1 cellular context compared by ENCODE assay signal in the genomic region with DNA sequence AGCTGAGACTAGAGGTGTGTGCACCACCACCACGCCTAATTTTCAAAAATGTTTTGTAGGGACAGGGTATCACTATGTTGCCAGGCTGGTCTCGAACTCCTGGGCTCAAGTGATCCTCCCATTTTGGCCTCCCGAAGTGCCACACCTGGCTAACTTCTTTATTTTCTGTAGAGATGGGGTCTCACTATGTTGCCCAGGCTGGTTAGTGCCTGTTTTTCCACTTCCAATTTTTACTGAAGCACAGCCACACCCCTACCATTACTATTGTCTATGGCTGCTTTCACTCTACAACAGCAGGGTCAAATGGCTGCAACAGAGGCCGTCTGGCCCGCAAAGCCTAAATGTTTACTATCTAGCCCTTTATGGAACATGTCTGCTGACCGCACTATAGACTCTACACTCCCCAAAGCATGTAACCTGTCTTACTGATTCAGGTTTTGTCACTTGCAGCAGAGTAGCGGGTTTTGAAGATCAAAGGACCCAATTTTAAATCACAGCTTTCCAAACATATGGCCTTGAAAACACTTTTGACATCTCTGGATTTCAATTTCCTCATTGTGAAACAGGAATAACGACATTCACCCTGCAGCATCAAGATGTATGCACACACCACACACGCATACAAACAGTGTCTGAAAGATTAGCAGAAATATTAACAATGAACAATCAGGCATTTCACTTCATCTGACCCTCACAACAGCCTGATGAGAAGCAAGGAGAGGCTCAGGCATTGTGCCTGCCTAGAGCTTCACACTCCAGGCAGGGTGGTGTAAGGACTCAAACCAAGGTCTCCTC.
TF ChIP-seq lines count a peak whose summit lies in the region.

No MANE protein-coding gene starts in this region.

TF ChIP-seq in WTC11, 78 proteins besides CTCF, POLR2A, EP300 and RAD21:
- TF ChIP-seq GABPB1 (CRISPR knock-in tag; IDR thresholded peaks at IDR 0.05) = no peak
- peak; percentile 62 for TF ChIP-seq ZNF121 (CRISPR knock-in tag; IDR thresholded peaks at IDR 0.05)
- no peak for TF ChIP-seq FOXP1 (CRISPR knock-in tag; IDR thresholded peaks at IDR 0.05; ENCODE audit: borderline replicate concordance)
- TF ChIP-seq, protein P1, sequence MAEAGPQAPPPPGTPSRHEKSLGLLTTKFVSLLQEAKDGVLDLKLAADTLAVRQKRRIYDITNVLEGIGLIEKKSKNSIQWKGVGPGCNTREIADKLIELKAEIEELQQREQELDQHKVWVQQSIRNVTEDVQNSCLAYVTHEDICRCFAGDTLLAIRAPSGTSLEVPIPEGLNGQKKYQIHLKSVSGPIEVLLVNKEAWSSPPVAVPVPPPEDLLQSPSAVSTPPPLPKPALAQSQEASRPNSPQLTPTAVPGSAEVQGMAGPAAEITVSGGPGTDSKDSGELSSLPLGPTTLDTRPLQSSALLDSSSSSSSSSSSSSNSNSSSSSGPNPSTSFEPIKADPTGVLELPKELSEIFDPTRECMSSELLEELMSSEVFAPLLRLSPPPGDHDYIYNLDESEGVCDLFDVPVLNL (CRISPR knock-in tag; IDR thresholded peaks at IDR 0.05; ENCODE audit: borderline replicate concordance, low read depth) = no peak
